In the genomic region with DNA sequence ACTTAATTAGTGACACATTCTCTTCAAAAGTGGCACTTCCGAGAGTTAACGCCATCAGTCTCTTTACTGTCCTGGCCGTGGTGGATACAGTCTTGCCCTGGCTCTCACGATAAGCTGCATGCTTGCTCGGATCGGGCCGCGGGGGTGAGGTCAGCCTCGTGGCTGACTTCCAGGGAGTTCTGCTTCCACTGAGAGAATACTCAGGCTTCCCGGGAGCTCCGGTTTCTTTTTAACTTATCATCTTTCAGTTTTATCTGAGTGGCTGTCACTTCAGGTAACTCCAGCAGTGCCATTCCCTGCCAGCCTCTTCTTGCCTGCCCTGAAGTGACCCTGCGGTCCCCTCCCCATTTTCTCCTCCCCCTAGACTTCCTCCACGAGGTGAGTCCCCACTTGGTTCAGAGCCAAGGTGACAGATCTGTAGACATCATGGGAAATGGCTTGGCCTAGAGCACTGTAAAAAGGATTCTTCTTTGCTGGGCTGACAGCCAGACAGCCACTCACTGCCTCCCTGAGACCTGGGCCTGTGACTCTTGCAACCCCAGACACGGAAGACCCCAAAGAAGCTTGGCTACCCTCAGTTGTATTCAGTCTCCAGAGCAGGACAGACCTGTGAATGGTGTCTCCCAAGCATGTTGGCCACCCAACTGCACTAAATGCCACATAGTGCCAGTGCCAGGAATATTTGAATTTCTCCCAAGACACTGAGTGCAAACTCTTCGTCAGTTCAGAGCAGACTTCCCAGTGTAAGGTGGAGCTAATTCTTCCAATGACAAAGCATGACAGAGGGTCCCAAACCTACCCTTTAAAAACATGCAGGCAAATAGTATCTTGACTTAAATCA, we compare ENCODE assay signal across 12 cellular contexts.
A peak's percentile ranks its signal among the peaks of the same experiment; 100 is the strongest.
DNase-seq lines count a peak whose midpoint lies in the region; ATAC-seq and TF ChIP-seq lines count a peak whose summit lies in the region.
"Had no signal": no experiment of that assay in that cellular context is flagged by ENCODE, and none has a peak within 500 bp of the region (broad histone marks: within the 10 kb centered on the region; RNA-seq: fewer than 3 reads in every experiment).

No MANE protein-coding gene starts in this region.

- intact Hi-C loops in spleen (cut with DNase I; ENCODE audit: low total_unique reads), result no loop called here

- TF ChIP-seq CTCF in H9 (conservative IDR thresholded peaks at IDR 0.05) (no peak), kidney epithelial cell (IDR thresholded peaks at IDR 0.05; ENCODE audit: insufficient read depth, low read length, poor library complexity, severe bottlenecking) (no peak), spleen (IDR thresholded peaks at IDR 0.05 in 8 of 11, conservative IDR thresholded peaks at IDR 0.05 in 3 of 11) (no peak)

- H3K23me2 ChIP-seq in H9 (ENCODE audit: insufficient read length, low read depth, low read length, poor library complexity, severe bottlenecking), result no peaks in the 10 kb centered on the region

- H2BK15ac ChIP-seq in H9 (ENCODE audit: low read depth, low read length), result no peak overlapping the region

- H3K27ac ChIP-seq in H9 (ENCODE audit: insufficient read length, low read depth, low read length), result no peak overlapping the region
- peak overlapping the region in 6 of 8 donors; percentile 11 to 74 (median 62) for H3K27ac ChIP-seq in spleen
- H3K27ac ChIP-seq: SK-N-MC had no signal

- H3K27me3 Mint-ChIP-seq in H9 (ENCODE audit: low read depth), result no peaks in the 10 kb centered on the region

- H3K4me2 ChIP-seq in H9 (ENCODE audit: insufficient read depth, insufficient read length, low read length), result no peak overlapping the region

- peaks cover 9% of the 10 kb centered on the region; the same call in 1 of the 2 replicates for H3K4me1 ChIP-seq in H9 (ENCODE audit: insufficient read depth, low read length)
- H3K4me1 ChIP-seq in spleen, result peaks cover 0 to 39% (median 9%) of the 10 kb centered on the region in 6 donors

- H2BK12ac ChIP-seq in H9 (ENCODE audit: insufficient read length, low read depth, low read length), result no peak overlapping the region

- no CpG with 5 or more reads among the region's 15 CpGs for WGBS in H9 (ENCODE audit: extremely low coverage, insufficient read length, low lambda C conversion rate)
- WGBS in spleen, 5 donors, result 58 to 71% (median 63%) methylated on average over 14 to 15 of the region's 15 CpGs

- no peak for DNase-seq in H9
- peak; percentile 81 for DNase-seq in astrocyte of the hippocampus (ENCODE audit: low read depth, low spot score)
- peak; percentile 28 for DNase-seq in kidney epithelial cell (ENCODE audit: low read depth)
- no peak for DNase-seq in spleen
- DNase-seq in epidermal melanocyte (ENCODE audit: insufficient read length, low spot score), result no peak
- no peak for DNase-seq in iPS-NIHi11 (ENCODE audit: low spot score)
- no peak for DNase-seq in erythroblast (lab: John Stamatoyannopoulos, UW)
- DNase-seq: activated CD8-positive, alpha-beta memory T cell treated with anti-CD3 and anti-CD28 coated beads, Interleukin-2, amount 50 U/mL, for 48 hours had no signal

- H3K18ac ChIP-seq in H9 (ENCODE audit: insufficient read length, low read depth, low read length), result no peak overlapping the region

- H3T11ph ChIP-seq in H9 (ENCODE audit: low read length), result peak overlapping the region; percentile 5

- H3K36me3 Mint-ChIP-seq in H9 (ENCODE audit: insufficient read depth in 1 of 3, low read depth in 3 of 3), result no peaks in the 10 kb centered on the region

- H3K4ac ChIP-seq in H9 (ENCODE audit: low read depth, low read length), result no peak overlapping the region

- H3K23ac ChIP-seq in H9 (ENCODE audit: insufficient read length, low read depth, low read length), result no peak overlapping the region

- no peak overlapping the region for H4K5ac ChIP-seq in H9 (ENCODE audit: insufficient read length, low read depth, low read length)

- H2BK20ac ChIP-seq in H9 (ENCODE audit: low read depth, low read length, poor library complexity, severe bottlenecking), result no peak overlapping the region

- H3K4me1 Mint-ChIP-seq in H9, result peaks cover 39 to 40% of the 10 kb centered on the region in 2 experiments

- no peak for ATAC-seq in HG03159 (IDR thresholded peaks at IDR 0.05; ENCODE audit: unreplicated experiment)

- H3K9ac ChIP-seq in H9 (ENCODE audit: extremely low read depth, insufficient read length, low read length), result no peak overlapping the region

- no peaks in the 10 kb centered on the region for H3K9me3 Mint-ChIP-seq in H9

- no peak overlapping the region for H2AFZ ChIP-seq in H9 (ENCODE audit: low read length)

- H3K27me3 ChIP-seq in H9 (ENCODE audit: insufficient read depth, low read length) (no peaks in the 10 kb centered on the region), kidney epithelial cell (ENCODE audit: control insufficient read depth, insufficient read depth, low read length) (no peaks in the 10 kb centered on the region), spleen (replicated peaks in 1 of 7) (no peaks in the 10 kb centered on the region)

- H3K14ac ChIP-seq in H9 (ENCODE audit: insufficient read depth, low read length), result no peak overlapping the region

- no peak overlapping the region for H4K91ac ChIP-seq in H9 (ENCODE audit: insufficient read length, low read depth, low read length)

- H3K4me3 Mint-ChIP-seq in H9, result no peak overlapping the region

- no peak overlapping the region for H4K8ac ChIP-seq in H9 (replicated peaks; ENCODE audit: insufficient read length, low read depth, low read length)

- H2BK120ac ChIP-seq in H9 (ENCODE audit: low read depth, low read length, poor library complexity, severe bottlenecking), result no peak overlapping the region

- no peak overlapping the region for H2AK5ac ChIP-seq in H9 (ENCODE audit: insufficient read length, low read length)

- H3K79me2 ChIP-seq in H9 (ENCODE audit: insufficient read depth, low read length), result peaks cover 2% of the 10 kb centered on the region; the same call in 1 of the 2 replicates

- H3K9me3 ChIP-seq in H9 (ENCODE audit: control insufficient read depth, low read depth, low read length) (no peaks in the 10 kb centered on the region), spleen (no peaks in the 10 kb centered on the region)
- H3K9me3 ChIP-seq: thoracic aorta had no signal

- H3K4me3 ChIP-seq in kidney epithelial cell (ENCODE audit: low read depth, low read length) (no peak overlapping the region), spleen (no peak overlapping the region)
- H3K4me3 ChIP-seq: SK-N-MC, skin epidermis, thoracic aorta had no signal

- no peak overlapping the region for H3K56ac ChIP-seq in H9 (ENCODE audit: insufficient read length, low read depth, low read length)

- H3K36me3 ChIP-seq in kidney epithelial cell (ENCODE audit: control insufficient read depth, insufficient read depth, low read length) (no peaks in the 10 kb centered on the region), spleen (no peaks in the 10 kb centered on the region)
- H3K36me3 ChIP-seq: thoracic aorta had no signal

- TF ChIP-seq POLR2A in spleen (IDR thresholded peaks at IDR 0.05), result no peak
- no peak for TF ChIP-seq POLR2A in erythroblast (IDR thresholded peaks at IDR 0.05; ENCODE audit: low read length)

- H4K20me1 ChIP-seq in H9 (ENCODE audit: control insufficient read depth, insufficient read depth, insufficient read length), result no peaks in the 10 kb centered on the region

- peak overlapping the region; percentile 37 to 38 (median 37); a peak in 5 of 7 replicates for H3K27ac Mint-ChIP-seq in H9

- no peaks in the 10 kb centered on the region for H3K79me1 ChIP-seq in H9 (ENCODE audit: insufficient read depth, low read depth, low read length, poor library complexity, severe bottlenecking)

- no peak overlapping the region for H2BK5ac ChIP-seq in H9 (ENCODE audit: insufficient read length, low read length)

Comparison
In these comparisons a context has a peak if more than half of its experiments do, and no peak if none do; other contexts are left out.
1. DNase-seq: peak in astrocyte of the hippocampus (single experiment) and kidney epithelial cell (single experiment); none in H9 (single experiment), spleen (single experiment), epidermal melanocyte (single experiment), iPS-NIHi11 (single experiment) and erythroblast (0 of 2).